Comparison of ENCODE assay signal across 10 cellular contexts in genomic region chr5:150263801-150264621, GRCh38. TPM values are rescaled to one million over a fixed set of nuclear protein-coding genes. Genes with fewer than 3 reads are reported as not detected.
DNase-seq lines count a peak whose midpoint lies in the region; ATAC-seq and TF ChIP-seq lines count a peak whose summit lies in the region.
"Had no signal": no experiment of that assay in that cellular context is flagged by ENCODE, and none has a peak within 500 bp of the region (broad histone marks: within the 10 kb centered on the region; RNA-seq: fewer than 3 reads in every experiment).

No MANE protein-coding gene starts in this region.

- H3K4me1 Mint-ChIP-seq in stimulated activated naive CD8-positive, alpha-beta T cell treated with anti-CD3 and anti-CD28 coated beads, Interleukin-15, amount 100 ng/mL, for 72 hours = no peaks in the 10 kb centered on the region

- no peak for ATAC-seq in HG03432 (IDR thresholded peaks at IDR 0.05; ENCODE audit: unreplicated experiment)
- ATAC-seq in HG03520 (IDR thresholded peaks at IDR 0.05; ENCODE audit: unreplicated experiment) = no peak
- ATAC-seq in stimulated activated naive CD8-positive, alpha-beta T cell treated with anti-CD3 and anti-CD28 coated beads, Interleukin-15, amount 100 ng/mL, for 72 hours = no peak

- peak; percentile 60 to 84 for DNase-seq in cardiac muscle cell (ENCODE audit: low read depth in 1 of 2, low spot score in 1 of 2)
- no peak for DNase-seq in cardiac septum (ENCODE audit: low spot score)
- peak; percentile 68 to 85 (median 83) for DNase-seq in adrenal gland
- peak; percentile 38 for DNase-seq in iPS-NIHi11 (ENCODE audit: low spot score)
- no peak for DNase-seq in stimulated activated naive CD8-positive, alpha-beta T cell treated with anti-CD3 and anti-CD28 coated beads, Interleukin-15, amount 100 ng/mL, for 72 hours
- DNase-seq in stimulated activated CD4-positive, alpha-beta T cell treated with anti-CD3 and anti-CD28 coated beads, Interleukin-2, amount 100 ng/mL, for 48 hours = no peak
- DNase-seq: activated T-cell treated with anti-CD3 and anti-CD28 coated beads, Interleukin-2, amount 50 U/mL, for 48 hours had no signal

- peak overlapping the region; percentile 5 for H3K4me3 ChIP-seq in cardiac muscle cell
- no peak overlapping the region for H3K4me3 ChIP-seq in adrenal gland

- TF ChIP-seq POLR2A in adrenal gland (IDR thresholded peaks at IDR 0.05) = no peak

- no peak for TF ChIP-seq CTCF in cardiac muscle cell (IDR thresholded peaks at IDR 0.05; ENCODE audit: low read depth, low read length)
- no peak for TF ChIP-seq CTCF in adrenal gland (IDR thresholded peaks at IDR 0.05)

- H3K9me3 ChIP-seq in cardiac muscle cell (ENCODE audit: low read depth) (no peaks in the 10 kb centered on the region), adrenal gland (replicated peaks in 1 of 3) (no peaks in the 10 kb centered on the region)

- no peaks in the 10 kb centered on the region for H3K27me3 Mint-ChIP-seq in stimulated activated naive CD8-positive, alpha-beta T cell treated with anti-CD3 and anti-CD28 coated beads, Interleukin-15, amount 100 ng/mL, for 72 hours

- intact Hi-C loops in cardiac septum (cut with DNase I) (no loop called here), adrenal gland (cut with DNase I) (no loop called here)

- H3K36me3 ChIP-seq in cardiac muscle cell (no peaks in the 10 kb centered on the region), adrenal gland (replicated peaks in 1 of 2) (no peaks in the 10 kb centered on the region)

- H3K9me3 Mint-ChIP-seq in stimulated activated naive CD8-positive, alpha-beta T cell treated with anti-CD3 and anti-CD28 coated beads, Interleukin-15, amount 100 ng/mL, for 72 hours = no peaks in the 10 kb centered on the region
- H3K9me3 Mint-ChIP-seq: nephron had no signal

- peaks cover 33% of the 10 kb centered on the region for H3K4me1 ChIP-seq in cardiac muscle cell (ENCODE audit: low read depth)
- H3K4me1 ChIP-seq in adrenal gland (replicated peaks in 1 of 2) = peaks cover 0 to 10% of the 10 kb centered on the region in 2 donors

- no peak overlapping the region for H3K4me3 Mint-ChIP-seq in stimulated activated naive CD8-positive, alpha-beta T cell treated with anti-CD3 and anti-CD28 coated beads, Interleukin-15, amount 100 ng/mL, for 72 hours
- H3K4me3 Mint-ChIP-seq: nephron had no signal

- H3K27ac Mint-ChIP-seq in stimulated activated naive CD8-positive, alpha-beta T cell treated with anti-CD3 and anti-CD28 coated beads, Interleukin-15, amount 100 ng/mL, for 72 hours = no peak overlapping the region

- H3K27me3 ChIP-seq in cardiac muscle cell = no peaks in the 10 kb centered on the region
- no peaks in the 10 kb centered on the region for H3K27me3 ChIP-seq in adrenal gland

- H3K27ac ChIP-seq in cardiac muscle cell (peak overlapping the region; percentile 44), adrenal gland (peak overlapping the region in 1 of 5 donors; percentile 41)

- WGBS in adrenal gland, 4 donors = 17 to 40% (median 35%) methylated on average over 4 to 11 of the region's 11 CpGs

RNA-seq across cellular contexts. Expression of gene CAMK2A, which starts 25.6 kb away (rescaled TPM):
- total RNA-seq in cardiac muscle cell (34.6 and 47.7 TPM in 2 replicates), cardiac septum (22.7 TPM), adrenal gland (1 to 10 TPM in 1 of 8 donors, under 1 TPM in 4, not detected in 3; 0.23 to 1.3 (median 0.74) TPM)
- polyA plus RNA-seq in cardiac muscle cell (11.8 and 19.0 TPM in 2 replicates), adrenal gland (under 1 TPM; 0.51 to 0.79 (median 0.64) TPM)

RNA-seq across cellular contexts. Expression of gene ARSI, which starts 38.7 kb away (rescaled TPM):
- total RNA-seq in cardiac muscle cell = 3.3 and 6.4 TPM in 2 replicates
- polyA plus RNA-seq in cardiac muscle cell = 2.0 and 2.1 TPM in 2 replicates
- 0.38 TPM for total RNA-seq in cardiac septum
- total RNA-seq in adrenal gland = under 1 TPM in 7 of 8 donors, not detected in 1; 0.12 to 0.96 (median 0.44) TPM
- under 1 TPM in 2 of 3 donors, not detected in 1; 0.13 to 0.27 TPM for polyA plus RNA-seq in adrenal gland

Comparison
In these comparisons a context has a peak if more than half of its experiments do, and no peak if none do; other contexts are left out.
1. DNase-seq: peak in cardiac muscle cell (2 of 2), adrenal gland (7 of 7) and iPS-NIHi11 (single experiment); none in cardiac septum (single experiment), stimulated activated naive CD8-positive, alpha-beta T cell treated with anti-CD3 and anti-CD28 coated beads, Interleukin-15, amount 100 ng/mL, for 72 hours (0 of 2) and stimulated activated CD4-positive, alpha-beta T cell treated with anti-CD3 and anti-CD28 coated beads, Interleukin-2, amount 100 ng/mL, for 48 hours (0 of 2).
2. RNA of gene CAMK2A, which starts 25.6 kb away (total RNA-seq): 34.6 to 47.7 TPM in cardiac muscle cell and 22.7 TPM in cardiac septum (single experiment); 0.23 to 1.3 TPM in adrenal gland; every median in the first group is over 10 times any median in the second.